17 cellular contexts compared by ENCODE assay signal in the genomic region with DNA sequence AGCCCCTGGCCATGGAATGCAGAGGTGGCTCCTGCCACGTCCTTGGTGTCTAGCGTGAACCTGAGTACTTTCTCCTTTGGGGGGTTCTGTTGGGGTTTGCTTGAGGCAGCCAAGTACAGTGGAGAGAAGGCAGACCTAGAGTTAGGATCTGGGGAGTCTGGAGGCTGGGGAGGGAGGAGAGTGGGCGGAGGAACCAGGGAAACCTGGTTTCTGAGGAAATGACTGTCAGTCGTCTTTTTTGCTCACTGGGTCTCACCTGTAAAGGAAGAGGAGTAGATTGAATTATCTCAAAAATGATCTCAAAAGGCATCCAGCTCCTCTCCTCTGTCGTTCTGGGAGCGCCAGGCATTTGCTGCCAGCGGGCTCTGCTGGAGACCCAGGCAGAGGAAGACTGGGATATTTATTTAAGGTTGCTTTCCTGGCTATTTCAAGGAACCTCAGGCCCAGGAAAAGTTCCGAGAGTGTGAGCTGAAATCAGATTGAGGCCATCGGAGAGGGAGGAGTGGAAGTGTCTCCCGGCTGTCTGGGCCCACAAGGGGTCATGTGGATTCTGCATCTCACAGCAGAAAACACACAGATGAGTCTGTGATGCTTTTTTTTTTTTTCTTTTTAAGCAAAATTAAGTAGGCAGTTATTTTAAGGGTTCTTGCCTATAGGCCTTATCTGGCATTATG.
"Had no signal": no experiment of that assay in that cellular context is flagged by ENCODE, and none has a peak within 500 bp of the region (broad histone marks: within the 10 kb centered on the region; RNA-seq: fewer than 3 reads in every experiment).

No MANE protein-coding gene starts in this region.

- ATAC-seq: activated CD4-positive, CD25-positive, alpha-beta regulatory T cell treated with anti-CD3 and anti-CD28 coated beads, Interleukin-2, amount 50 U/mL, for 24 hours; activated T-cell treated with anti-CD3 and anti-CD28 coated beads, Interleukin-2, amount 50 U/mL, for 72 hours; naive thymus-derived CD8-positive, alpha-beta T cell; stimulated activated naive CD8-positive, alpha-beta T cell treated with anti-CD3 and anti-CD28 coated beads, Interleukin-15, amount 100 ng/mL, for 72 hours; upper lobe of right lung had no signal

- H3K4me1 ChIP-seq: right lobe of liver, upper lobe of right lung had no signal

- H3K36me3 Mint-ChIP-seq: activated naive CD4-positive, alpha-beta T cell treated with anti-CD3 and anti-CD28 coated beads, Interleukin-2, amount 50 U/mL, for 24 hours; naive thymus-derived CD8-positive, alpha-beta T cell had no signal

- H3K9me3 ChIP-seq: right lobe of liver, testis, upper lobe of right lung had no signal

- H3K27me3 ChIP-seq: right lobe of liver, testis, upper lobe of right lung had no signal

- H3K27ac Mint-ChIP-seq: activated naive CD4-positive, alpha-beta T cell treated with anti-CD3 and anti-CD28 coated beads, Interleukin-2, amount 50 U/mL, for 24 hours; activated T-cell treated with anti-CD3 and anti-CD28 coated beads, Interleukin-2, amount 50 U/mL, for 72 hours; naive thymus-derived CD8-positive, alpha-beta T cell; progenitor cell of endocrine pancreas; stimulated activated naive CD8-positive, alpha-beta T cell treated with anti-CD3 and anti-CD28 coated beads, Interleukin-15, amount 100 ng/mL, for 72 hours; T-helper 1 cell treated with Interleukin-12 subunit alpha and Interleukin-12 subunit beta and Interleukin-4 antibody, amounts not matched to agents 30 μg/mL and 1 μg/mL, for 36 hours had no signal

- H3K27me3 Mint-ChIP-seq: activated naive CD4-positive, alpha-beta T cell treated with anti-CD3 and anti-CD28 coated beads, Interleukin-2, amount 50 U/mL, for 24 hours; progenitor cell of endocrine pancreas; stimulated activated naive CD8-positive, alpha-beta T cell treated with anti-CD3 and anti-CD28 coated beads, Interleukin-15, amount 100 ng/mL, for 72 hours had no signal

- DNase-seq: activated CD4-positive, alpha-beta T cell treated with anti-CD3 and anti-CD28 coated beads, Interleukin-2, amount 50 U/mL, for 1 hour; activated CD8-positive, alpha-beta memory T cell treated with anti-CD3 and anti-CD28 coated beads for 24 hours; activated CD8-positive, alpha-beta memory T cell treated with anti-CD3 and anti-CD28 coated beads, Interleukin-2, amount 50 U/mL, for 48 hours; activated effector memory CD4-positive, alpha-beta T cell treated with anti-CD3 and anti-CD28 coated beads, Interleukin-2, amount 50 U/mL, for 16 hours; activated T-cell treated with anti-CD3 and anti-CD28 coated beads, Interleukin-2, amount 50 U/mL, for 72 hours; mammary epithelial cell; naive thymus-derived CD8-positive, alpha-beta T cell; right lobe of liver; stimulated activated CD4-positive, alpha-beta T cell treated with anti-CD3 and anti-CD28 coated beads, Interleukin-4, amount 100 ng/mL, for 1 hour; stimulated activated naive CD8-positive, alpha-beta T cell treated with anti-CD3 and anti-CD28 coated beads, Interleukin-15, amount 100 ng/mL, for 72 hours; testis; upper lobe of right lung had no signal

- H3K4me3 Mint-ChIP-seq: activated naive CD4-positive, alpha-beta T cell treated with anti-CD3 and anti-CD28 coated beads, Interleukin-2, amount 50 U/mL, for 24 hours; activated T-cell treated with anti-CD3 and anti-CD28 coated beads, Interleukin-2, amount 50 U/mL, for 72 hours; naive thymus-derived CD8-positive, alpha-beta T cell; stimulated activated naive CD8-positive, alpha-beta T cell treated with anti-CD3 and anti-CD28 coated beads, Interleukin-15, amount 100 ng/mL, for 72 hours; T-helper 1 cell treated with Interleukin-12 subunit alpha and Interleukin-12 subunit beta and Interleukin-4 antibody, amounts not matched to agents 30 μg/mL and 1 μg/mL, for 36 hours had no signal

- H3K36me3 ChIP-seq: right lobe of liver had no signal

- H3K4me2 ChIP-seq: smooth muscle cell had no signal

- H3K4me3 ChIP-seq: right lobe of liver, smooth muscle cell, testis, upper lobe of right lung had no signal

- H3K27ac ChIP-seq: right lobe of liver, testis, upper lobe of right lung had no signal

- H3K9me3 Mint-ChIP-seq: activated naive CD4-positive, alpha-beta T cell treated with anti-CD3 and anti-CD28 coated beads, Interleukin-2, amount 50 U/mL, for 24 hours; activated T-cell treated with anti-CD3 and anti-CD28 coated beads, Interleukin-2, amount 50 U/mL, for 72 hours; naive thymus-derived CD8-positive, alpha-beta T cell; stimulated activated naive CD8-positive, alpha-beta T cell treated with anti-CD3 and anti-CD28 coated beads, Interleukin-15, amount 100 ng/mL, for 72 hours; T-helper 1 cell treated with Interleukin-12 subunit alpha and Interleukin-12 subunit beta and Interleukin-4 antibody, amounts not matched to agents 30 μg/mL and 1 μg/mL, for 36 hours had no signal
